ENCODE assay signal across 27 cellular contexts in the genomic region with DNA sequence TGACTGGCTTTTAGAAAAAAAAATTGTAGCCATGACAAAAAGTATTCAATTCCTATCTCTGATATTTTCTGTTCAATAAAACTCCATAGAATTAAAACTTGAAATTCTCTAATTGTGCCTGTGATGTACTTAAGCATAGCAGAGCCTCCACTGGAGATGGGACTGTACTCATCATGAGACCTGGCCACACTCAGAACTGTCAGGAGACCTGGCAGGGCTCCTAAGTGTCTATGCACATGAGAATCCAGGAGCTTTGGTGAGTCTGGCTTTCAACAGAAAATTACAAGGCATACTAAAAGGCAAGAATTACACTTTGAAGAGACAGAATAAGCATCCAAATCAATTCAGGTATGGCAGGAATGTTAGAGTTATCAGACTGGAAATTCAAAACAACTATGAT.
"Had no signal": no experiment of that assay in that cellular context is flagged by ENCODE, and none has a peak within 500 bp of the region (broad histone marks: within the 10 kb centered on the region; RNA-seq: fewer than 3 reads in every experiment).

No MANE protein-coding gene starts in this region.

- H3K4me3 ChIP-seq: colonic mucosa, coronary artery, dorsolateral prefrontal cortex, esophagus muscularis mucosa, esophagus squamous epithelium, gastrocnemius medialis, gastroesophageal sphincter, heart left ventricle, heart right ventricle had no signal

- H3K27ac ChIP-seq: colonic mucosa, coronary artery, dorsolateral prefrontal cortex, epithelial cell of prostate, esophagus muscularis mucosa, esophagus squamous epithelium, foreskin keratinocyte, gastrocnemius medialis, gastroesophageal sphincter, heart left ventricle, heart right ventricle had no signal

- H3K4me1 ChIP-seq: colonic mucosa, esophagus muscularis mucosa, gastrocnemius medialis, gastroesophageal sphincter, heart left ventricle had no signal

- FAIRE-seq: colon, endometrium, endothelial cell of umbilical vein, frontal cortex had no signal

- H3K9me3 ChIP-seq: colonic mucosa, esophagus muscularis mucosa, esophagus squamous epithelium, gastrocnemius medialis, gastroesophageal sphincter, heart left ventricle, heart right ventricle had no signal

- H3K27me3 ChIP-seq: colonic mucosa, dorsolateral prefrontal cortex, esophagus muscularis mucosa, esophagus squamous epithelium, foreskin keratinocyte, gastrocnemius medialis, gastroesophageal sphincter, heart left ventricle, heart right ventricle had no signal

- DNase-seq: colonic mucosa; cortex of kidney; dermis blood vessel endothelial cell; dorsolateral prefrontal cortex; effector CD4-positive, alpha-beta T cell; effector CD8-positive, alpha-beta T cell; effector memory CD4-positive, alpha-beta T cell; effector memory CD8-positive, alpha-beta T cell; endodermal cell; erythroblast; esophagus squamous epithelium; foreskin fibroblast; foreskin keratinocyte; foreskin melanocyte; gastrocnemius medialis; glutamatergic neuron; head of caudate nucleus; heart left ventricle; heart right ventricle had no signal

- H3K36me3 ChIP-seq: colonic mucosa, gastrocnemius medialis had no signal
